In genomic region chr1:100757946-100758345, GRCh38 we compare ENCODE assay signal across 31 cellular contexts. TPM values are rescaled to one million over a fixed set of nuclear protein-coding genes. Genes with fewer than 3 reads are reported as not detected.
"Had no signal": no experiment of that assay in that cellular context is flagged by ENCODE, and none has a peak within 500 bp of the region (broad histone marks: within the 10 kb centered on the region; RNA-seq: fewer than 3 reads in every experiment).

No MANE protein-coding gene starts in this region.

- H3K9me3 ChIP-seq: colonic mucosa had no signal

- H3K36me3 ChIP-seq: brain microvascular endothelial cell, colonic mucosa, WERI-Rb-1 had no signal

- H3K27ac ChIP-seq: brain microvascular endothelial cell, colonic mucosa, WERI-Rb-1 had no signal

- DNase-seq: activated B cell treated with CpG ODN at 0.5 μM for 24 hours; activated CD4-positive, alpha-beta T cell treated with anti-CD3 and anti-CD28 coated beads for 48 hours; activated CD4-positive, alpha-beta T cell treated with anti-CD3 and anti-CD28 coated beads, Interleukin-2, amount 50 U/mL, for 1 hour; activated CD4-positive, alpha-beta T cell treated with anti-CD3 and anti-CD28 coated beads, Interleukin-2, amount 50 U/mL, for 48 hours; activated CD8-positive, alpha-beta memory T cell treated with anti-CD3 and anti-CD28 coated beads for 24 hours; activated CD8-positive, alpha-beta T cell treated with anti-CD3 and anti-CD28 coated beads for 36 hours; activated effector memory CD4-positive, alpha-beta T cell treated with Interleukin-2 at 50 U/mL for 16 hours; activated gamma-delta T cell treated with Interleukin-2 at 50 U/mL for 16 hours; activated naive CD4-positive, alpha-beta T cell treated with anti-CD3 and anti-CD28 coated beads, Interleukin-2, amount 50 U/mL, for 16 hours; activated naive CD4-positive, alpha-beta T cell treated with Interleukin-2 at 50 U/mL for 16 hours; activated T-cell treated with anti-CD3 and anti-CD28 coated beads, Interleukin-2, amount 50 U/mL, for 4 hours; amniotic stem cell; anterior cingulate cortex; brain microvascular endothelial cell; central memory CD4-positive, alpha-beta T cell; cerebellar nuclear complex; colonic mucosa; effector CD8-positive, alpha-beta T cell; foreskin fibroblast; head of caudate nucleus; T-helper 1 cell; T-helper 17 cell; T1000; WERI-Rb-1 had no signal

- H3K4me3 ChIP-seq: colonic mucosa had no signal

- H3K27me3 ChIP-seq: brain microvascular endothelial cell, colonic mucosa had no signal

- FAIRE-seq: astrocyte, bronchial epithelial cell, endometrium, frontal cortex had no signal

- ATAC-seq: activated CD4-positive, CD25-positive, alpha-beta regulatory T cell treated with anti-CD3 and anti-CD28 coated beads, Interleukin-2, amount 50 U/mL, for 24 hours; activated CD8-positive, alpha-beta T cell treated with anti-CD3 and anti-CD28 coated beads for 36 hours; activated T-cell treated with anti-CD3 and anti-CD28 coated beads, Interleukin-2, amount 50 U/mL, for 4 hours; activated T-helper 17 cell treated with anti-CD3 and anti-CD28 coated beads, Interleukin-2, amount 50 U/mL, for 72 hours; esophagus mucosa; T-helper 17 cell had no signal

- H3K4me1 ChIP-seq: colonic mucosa had no signal

RNA-seq across cellular contexts. Expression of gene VCAM1, which starts 38.4 kb away (rescaled TPM):
- total RNA-seq: activated B cell treated with CpG ODN at 0.5 μM for 24 hours; activated T-helper 17 cell treated with anti-CD3 and anti-CD28 coated beads, Interleukin-2, amount 50 U/mL, for 72 hours; T-helper 17 cell had no signal
